ENCODE assay signal across 8 cellular contexts in the genomic region with DNA sequence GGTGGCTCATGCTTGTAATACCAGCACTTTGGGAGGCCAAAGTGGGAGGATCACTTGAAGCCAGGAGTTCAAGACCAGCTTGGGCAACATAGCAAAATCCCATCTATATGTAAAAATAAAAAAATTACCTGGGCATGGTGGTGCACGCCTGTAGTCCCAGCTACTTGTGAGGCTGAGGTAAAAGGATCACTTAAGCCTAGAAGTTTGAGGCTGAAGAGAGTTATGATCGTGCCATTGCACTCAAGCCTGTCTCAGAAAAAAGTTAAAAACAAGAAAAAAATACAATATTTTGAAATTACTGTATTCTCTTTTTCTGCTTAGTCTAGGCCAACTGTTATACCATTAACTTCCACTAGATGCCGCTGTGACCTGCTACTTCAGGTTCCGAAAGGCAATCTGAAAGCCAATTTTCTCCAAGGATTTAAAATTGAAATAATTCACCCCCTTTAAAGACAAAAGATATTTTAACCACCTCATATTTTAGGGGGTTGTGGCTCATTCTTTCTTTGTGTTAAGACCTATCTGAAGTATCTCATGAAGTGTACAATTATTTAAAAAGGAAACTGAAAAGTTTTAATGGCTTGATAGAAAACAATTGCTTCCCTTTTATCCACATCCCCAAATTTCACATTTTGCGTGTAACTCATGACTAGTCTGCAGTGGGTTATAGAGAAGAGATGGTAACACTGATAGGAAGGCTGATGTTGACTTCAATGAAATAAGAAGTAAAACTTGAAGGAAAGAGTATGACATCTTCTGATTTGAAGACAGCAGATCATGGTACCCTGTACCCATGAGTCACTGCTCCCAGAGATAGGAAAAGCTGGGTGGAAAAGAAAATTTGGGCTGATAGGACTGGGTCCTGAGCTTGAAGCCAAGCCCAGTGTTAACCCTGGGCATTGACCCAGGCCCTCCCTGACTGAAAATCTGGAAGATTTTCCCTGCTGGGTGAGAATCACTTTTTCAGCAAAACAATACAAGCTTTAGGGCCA. TPM values are rescaled to one million over a fixed set of nuclear protein-coding genes. Genes with fewer than 3 reads are reported as not detected.
DNase-seq lines count a peak whose midpoint lies in the region; ATAC-seq, FAIRE-seq and TF ChIP-seq lines count a peak whose summit lies in the region.

No MANE protein-coding gene starts in this region.

- no peaks in the 10 kb centered on the region for H3K9me1 ChIP-seq in keratinocyte (ENCODE audit: control insufficient read depth, extremely low read depth, insufficient read depth, low read length)

- dilution Hi-C loops in keratinocyte (cut with MboI; ENCODE audit: extremely low pct_ligation_motif_present, low sequenced_read_pairs): no loop called here

- H3K79me2 ChIP-seq in OCI-LY3 (ENCODE audit: low read length) (no peaks in the 10 kb centered on the region), keratinocyte (ENCODE audit: control insufficient read depth, insufficient read depth, low read length) (no peaks in the 10 kb centered on the region)

- no peak overlapping the region for H3K4me3 Mint-ChIP-seq in CD4-positive, alpha-beta memory T cell

- peak in 4 of 5 donors; percentile 19 to 42 (median 28) for DNase-seq in CD4-positive, alpha-beta memory T cell
- DNase-seq in H4 (ENCODE audit: low spot score) (peak; percentile 39), astrocyte of the hippocampus (ENCODE audit: low read depth, low spot score) (peak; percentile 69), keratinocyte (ENCODE audit: low read depth, low spot score) (peak; percentile 19)
- DNase-seq in stimulated activated CD4-positive, alpha-beta T cell treated with anti-CD3 and anti-CD28 coated beads, TNF-alpha, amount 100 ng/mL, for 48 hours (ENCODE audit: low read depth in 3 of 3): peak in 2 of 3 donors; percentile 21 to 28

- no peaks in the 10 kb centered on the region for H3K36me3 Mint-ChIP-seq in CD4-positive, alpha-beta memory T cell

- no peak overlapping the region for H3K27ac Mint-ChIP-seq in CD4-positive, alpha-beta memory T cell

- ATAC-seq in HG03442 (IDR thresholded peaks at IDR 0.05; ENCODE audit: unreplicated experiment) (no peak), GM19397 (IDR thresholded peaks at IDR 0.05; ENCODE audit: unreplicated experiment) (no peak)

- no peaks in the 10 kb centered on the region for H3K9me3 ChIP-seq in CD4-positive, alpha-beta memory T cell (ENCODE audit: control insufficient read depth in 1 of 2, low read length in 2 of 2)
- H3K9me3 ChIP-seq in OCI-LY3 (ENCODE audit: insufficient read depth, low read length) (no peaks in the 10 kb centered on the region), keratinocyte (ENCODE audit: control insufficient read depth, low read depth, low read length) (no peaks in the 10 kb centered on the region)

- POLR2A ChIA-PET in CD4-positive, alpha-beta memory T cell (lab: Charles Lee; ENCODE audit: partially characterized antibody): no interaction called here

- FAIRE-seq in keratinocyte (lab: Jason Lieb, UNC): no peak

- peak overlapping the region; percentile 46 for H3K9ac ChIP-seq in OCI-LY3 (ENCODE audit: low read length)
- H3K9ac ChIP-seq in keratinocyte (ENCODE audit: control insufficient read depth, extremely low read depth, insufficient read depth, low read length): no peak overlapping the region

- no peaks in the 10 kb centered on the region for H3K4me1 ChIP-seq in CD4-positive, alpha-beta memory T cell (ENCODE audit: insufficient read depth, low read length)
- peaks cover 26% of the 10 kb centered on the region for H3K4me1 ChIP-seq in OCI-LY3 (ENCODE audit: low read length)
- peaks cover 9% of the 10 kb centered on the region for H3K4me1 ChIP-seq in keratinocyte (ENCODE audit: control insufficient read depth, extremely low read depth, insufficient read depth, low read length)

- no peaks in the 10 kb centered on the region for H3K36me3 ChIP-seq in CD4-positive, alpha-beta memory T cell (ENCODE audit: insufficient read depth, low read length)
- H3K36me3 ChIP-seq in OCI-LY3 (replicated peaks; ENCODE audit: low read depth, low read length) (peaks cover 17% of the 10 kb centered on the region), keratinocyte (ENCODE audit: control insufficient read depth in 2 of 2, extremely low read depth in 1 of 2, insufficient read depth in 2 of 2, low read length in 2 of 2) (no peaks in the 10 kb centered on the region)

- H2AFZ ChIP-seq in OCI-LY3 (ENCODE audit: low read depth, low read length) (no peak overlapping the region), keratinocyte (ENCODE audit: control insufficient read depth, low read length) (no peak overlapping the region)

- H4K20me1 ChIP-seq in OCI-LY3 (ENCODE audit: insufficient read depth, low read length): no peaks in the 10 kb centered on the region
- no peaks in the 10 kb centered on the region for H4K20me1 ChIP-seq in keratinocyte (ENCODE audit: control insufficient read depth, extremely low read depth, insufficient read depth, low read length)

- H3K27me3 Mint-ChIP-seq in CD4-positive, alpha-beta memory T cell: peaks cover 11 to 14% of the 10 kb centered on the region in 2 donors

- intact Hi-C loops in CD4-positive, alpha-beta memory T cell (cut with micrococcal nuclease): loop anchor here (1.0 to 2.0 kb wide), 2 partner anchors 423 to 506 kb away; no protein-coding TSS in a partner anchor

- TF ChIP-seq CTCF in OCI-LY3 (IDR thresholded peaks at IDR 0.05; ENCODE audit: low read depth, low read length) (peak; percentile 82), keratinocyte (optimal IDR thresholded peaks at IDR 0.05 in 1 of 3, IDR thresholded peaks at IDR 0.05 in 1 of 3, conservative IDR thresholded peaks at IDR 0.05 in 1 of 3; ENCODE audit: extremely low read depth in 1 of 3, insufficient read depth in 2 of 3, low read length in 3 of 3) (peak; percentile 47 to 72 (median 58))

- H3K4me2 ChIP-seq in OCI-LY3 (ENCODE audit: low read length) (peak overlapping the region; percentile 34), keratinocyte (ENCODE audit: control insufficient read depth, extremely low read depth, insufficient read depth, low read depth, low read length) (no peak overlapping the region)

- no peak overlapping the region for H3K4me3 ChIP-seq in CD4-positive, alpha-beta memory T cell (ENCODE audit: low read length in 2 of 2)
- H3K4me3 ChIP-seq in OCI-LY3 (ENCODE audit: low read length) (no peak overlapping the region), keratinocyte (ENCODE audit: control insufficient read depth in 2 of 3, extremely low read depth in 1 of 3, insufficient read depth in 2 of 3, low read depth in 1 of 3, low read length in 3 of 3) (no peak overlapping the region)

- H3K27ac ChIP-seq in CD4-positive, alpha-beta memory T cell (ENCODE audit: low read depth, low read length): no peak overlapping the region
- peak overlapping the region; percentile 67 for H3K27ac ChIP-seq in OCI-LY3 (ENCODE audit: low read length)
- H3K27ac ChIP-seq in keratinocyte (ENCODE audit: control insufficient read depth, insufficient read depth, low read length): no peak overlapping the region

- H3K27me3 ChIP-seq in CD4-positive, alpha-beta memory T cell (ENCODE audit: insufficient read depth, low read length): peaks cover 10% of the 10 kb centered on the region
- H3K27me3 ChIP-seq in OCI-LY3 (ENCODE audit: low read depth, low read length) (no peaks in the 10 kb centered on the region), keratinocyte (ENCODE audit: control insufficient read depth, extremely low read depth, insufficient read depth, low read length) (no peaks in the 10 kb centered on the region)

- H3K4me1 Mint-ChIP-seq in CD4-positive, alpha-beta memory T cell: no peaks in the 10 kb centered on the region

- CTCF ChIA-PET in CD4-positive, alpha-beta memory T cell (lab: Charles Lee; ENCODE audit: partially characterized antibody): interaction anchor here (0.7 to 3.7 kb wide), 8 partner anchors 10 to 426 kb away, joined by 3 to 12 read pairs (median 4); no protein-coding TSS in a partner anchor

- no peaks in the 10 kb centered on the region for H3K9me3 Mint-ChIP-seq in CD4-positive, alpha-beta memory T cell

RNA-seq across cellular contexts. Expression of gene CLDN14, which starts 24.4 kb away (rescaled TPM):
- not detected for total RNA-seq in CD4-positive, alpha-beta memory T cell
- not detected for polyA plus RNA-seq in CD4-positive, alpha-beta memory T cell
- not detected in 2 replicates for total RNA-seq in H4 (2014; rRNA removed; shearing (Covaris generic))
- not detected in 3 replicates for polyA plus RNA-seq in keratinocyte
- polyA plus RNA-seq in keratinocyte (2011; ENCODE audit: low read depth): not detected
- polyA plus RNA-seq in keratinocyte (2011; cell fraction: cytosol; rRNA removed): not detected in 2 replicates
- 0.12 TPM in 1 of 2 replicates, not detected in the other for polyA plus RNA-seq in keratinocyte (2011; cell fraction: nucleus; rRNA removed)
- polyA plus RNA-seq in keratinocyte (2012; ENCODE audit: low replicate concordance): not detected in 2 replicates
- polyA minus RNA-seq in keratinocyte: not detected in 3 replicates
- not detected for polyA minus RNA-seq in keratinocyte (2011; cell fraction: cytosol; rRNA and poly(A)+ RNA removed)
- not detected in 2 replicates for polyA minus RNA-seq in keratinocyte (2011; cell fraction: nucleus; rRNA and poly(A)+ RNA removed)

Comparison
In these comparisons a context has a peak if more than half of its experiments do, and no peak if none do; other contexts are left out.
1. DNase-seq: peak in every context shown above with its lines; median percentile 69 in astrocyte of the hippocampus; 39 in H4; 28 in CD4-positive, alpha-beta memory T cell; 24 in stimulated activated CD4-positive, alpha-beta T cell treated with anti-CD3 and anti-CD28 coated beads, TNF-alpha, amount 100 ng/mL, for 48 hours; 19 in keratinocyte.